9 cellular contexts compared by ENCODE assay signal in genomic region chr15:98658831-98659699, GRCh38. TPM values are rescaled to one million over a fixed set of nuclear protein-coding genes. Genes with fewer than 3 reads are reported as not detected.
DNase-seq lines count a peak whose midpoint lies in the region; ATAC-seq and TF ChIP-seq lines count a peak whose summit lies in the region.
"Had no signal": no experiment of that assay in that cellular context is flagged by ENCODE, and none has a peak within 500 bp of the region (broad histone marks: within the 10 kb centered on the region; RNA-seq: fewer than 3 reads in every experiment).

No MANE protein-coding gene starts in this region.

- 27 to 41% (median 28%) methylated on average over 7 of the region's 7 CpGs for WGBS in psoas muscle, 3 donors

- H3K9me3 Mint-ChIP-seq in CD14-positive monocyte = no peaks in the 10 kb centered on the region
- no peaks in the 10 kb centered on the region for H3K9me3 Mint-ChIP-seq in activated CD4-positive, alpha-beta T cell treated with anti-CD3 and anti-CD28 coated beads, Interleukin-2, amount 10 ng/mL, durations not matched to agents 24 days and 14 days

- DNase-seq in CD14-positive monocyte (ENCODE audit: low spot score) (no peak), NCI-H146 treated with DMSO at 0.1 percent for 48 hours (lab: John Stamatoyannopoulos, UW; ENCODE audit: unreplicated experiment) (peak; percentile 22), glomerular visceral epithelial cell (ENCODE audit: extremely low spot score) (peak; percentile 56), psoas muscle (no peak), mesenteric fat pad (ENCODE audit: low spot score) (no peak)
- peak; percentile 84 for DNase-seq in activated CD4-positive, alpha-beta T cell treated with anti-CD3 and anti-CD28 coated beads, Interleukin-2, amount 10 ng/mL, durations not matched to agents 24 days and 14 days

- peak; percentile 91 for ATAC-seq in GM18498 (IDR thresholded peaks at IDR 0.05; ENCODE audit: unreplicated experiment)
- peak; percentile 93 for ATAC-seq in HG02642 (IDR thresholded peaks at IDR 0.05; ENCODE audit: poor library complexity, unreplicated experiment)
- peak; percentile 72 to 88 (median 82) for ATAC-seq in psoas muscle

- no peak overlapping the region for H3K27ac ChIP-seq in psoas muscle
- H3K27ac ChIP-seq: skin epidermis had no signal

- no peaks in the 10 kb centered on the region for H3K9me3 ChIP-seq in psoas muscle

- no peak overlapping the region for H3K27ac Mint-ChIP-seq in CD14-positive monocyte
- no peak overlapping the region for H3K27ac Mint-ChIP-seq in activated CD4-positive, alpha-beta T cell treated with anti-CD3 and anti-CD28 coated beads, Interleukin-2, amount 10 ng/mL, durations not matched to agents 24 days and 14 days

- intact Hi-C loops in CD14-positive monocyte (cut with micrococcal nuclease) (no loop called here), psoas muscle (cut with DNase I) (loop anchor here (10.0 kb wide), 2 partner anchors 406 to 556 kb away; no protein-coding TSS in a partner anchor)
- intact Hi-C loops in activated CD4-positive, alpha-beta T cell treated with anti-CD3 and anti-CD28 coated beads, Interleukin-2, amount 10 ng/mL, durations not matched to agents 24 days and 14 days (cut with micrococcal nuclease) = loop anchor here (1.0 to 5.0 kb wide), 3 partner anchors 38 to 212 kb away; no protein-coding TSS in a partner anchor

- H3K4me3 ChIP-seq in psoas muscle = no peak overlapping the region
- H3K4me3 ChIP-seq: skin epidermis had no signal

- peaks cover 12% of the 10 kb centered on the region for H3K4me1 Mint-ChIP-seq in CD14-positive monocyte
- H3K4me1 Mint-ChIP-seq in activated CD4-positive, alpha-beta T cell treated with anti-CD3 and anti-CD28 coated beads, Interleukin-2, amount 10 ng/mL, durations not matched to agents 24 days and 14 days = peaks cover 7% of the 10 kb centered on the region

- H3K27me3 ChIP-seq in psoas muscle (ENCODE audit: insufficient read depth in 3 of 3, low read length in 2 of 3) = no peaks in the 10 kb centered on the region

- peaks cover 49% of the 10 kb centered on the region for H3K4me1 ChIP-seq in psoas muscle

- peak; percentile 96 for TF ChIP-seq CTCF in CD14-positive monocyte (IDR thresholded peaks at IDR 0.05)
- TF ChIP-seq CTCF in psoas muscle (IDR thresholded peaks at IDR 0.05) = peak; percentile 86

- H3K36me3 ChIP-seq in psoas muscle (ENCODE audit: insufficient read depth in 1 of 2, low read depth in 1 of 2) = no peaks in the 10 kb centered on the region

- H3K27me3 Mint-ChIP-seq in CD14-positive monocyte (ENCODE audit: low read depth in 3 of 3) = no peaks in the 10 kb centered on the region
- H3K27me3 Mint-ChIP-seq in activated CD4-positive, alpha-beta T cell treated with anti-CD3 and anti-CD28 coated beads, Interleukin-2, amount 10 ng/mL, durations not matched to agents 24 days and 14 days = peaks cover 12% of the 10 kb centered on the region

- H3K4me3 Mint-ChIP-seq in CD14-positive monocyte = no peak overlapping the region
- no peak overlapping the region for H3K4me3 Mint-ChIP-seq in activated CD4-positive, alpha-beta T cell treated with anti-CD3 and anti-CD28 coated beads, Interleukin-2, amount 10 ng/mL, durations not matched to agents 24 days and 14 days

- peaks cover 4 to 11% of the 10 kb centered on the region in 2 donors for H3K36me3 Mint-ChIP-seq in CD14-positive monocyte
- no peaks in the 10 kb centered on the region for H3K36me3 Mint-ChIP-seq in activated CD4-positive, alpha-beta T cell treated with anti-CD3 and anti-CD28 coated beads, Interleukin-2, amount 10 ng/mL, durations not matched to agents 24 days and 14 days (ENCODE audit: low read depth)

RNA-seq across cellular contexts. Expression of gene IGF1R, which starts 10.7 kb away (rescaled TPM):
- under 1 TPM; 0.35 to 0.67 TPM for polyA plus RNA-seq in CD14-positive monocyte
- total RNA-seq in activated CD4-positive, alpha-beta T cell treated with anti-CD3 and anti-CD28 coated beads, Interleukin-2, amount 10 ng/mL, durations not matched to agents 24 days and 14 days = 35.3 and 36.6 TPM in 2 replicates
- total RNA-seq in psoas muscle = 10 to 100 TPM; 12.0 to 20.4 (median 15.9) TPM
- polyA plus RNA-seq in psoas muscle = 1 to 10 TPM; 2.1 to 4.0 (median 2.6) TPM
- 29.2 TPM for total RNA-seq in mesenteric fat pad

Comparison
In these comparisons a context has a peak if more than half of its experiments do, and no peak if none do; other contexts are left out.
1. DNase-seq: peak in NCI-H146 treated with DMSO at 0.1 percent for 48 hours (single experiment), activated CD4-positive, alpha-beta T cell treated with anti-CD3 and anti-CD28 coated beads, Interleukin-2, amount 10 ng/mL, durations not matched to agents 24 days and 14 days (single experiment) and glomerular visceral epithelial cell (single experiment); none in CD14-positive monocyte (single experiment), psoas muscle (0 of 2) and mesenteric fat pad (single experiment).
2. intact Hi-C loops: an anchor here in activated CD4-positive, alpha-beta T cell treated with anti-CD3 and anti-CD28 coated beads, Interleukin-2, amount 10 ng/mL, durations not matched to agents 24 days and 14 days (1.0 to 5.0 kb wide) and psoas muscle (10.0 kb wide); none called in CD14-positive monocyte.
3. Peak in every context shown above with its lines, with median percentiles within 50 percentile points of each other: ATAC-seq.